ENCODE assay signal across 10 cellular contexts in the genomic region with DNA sequence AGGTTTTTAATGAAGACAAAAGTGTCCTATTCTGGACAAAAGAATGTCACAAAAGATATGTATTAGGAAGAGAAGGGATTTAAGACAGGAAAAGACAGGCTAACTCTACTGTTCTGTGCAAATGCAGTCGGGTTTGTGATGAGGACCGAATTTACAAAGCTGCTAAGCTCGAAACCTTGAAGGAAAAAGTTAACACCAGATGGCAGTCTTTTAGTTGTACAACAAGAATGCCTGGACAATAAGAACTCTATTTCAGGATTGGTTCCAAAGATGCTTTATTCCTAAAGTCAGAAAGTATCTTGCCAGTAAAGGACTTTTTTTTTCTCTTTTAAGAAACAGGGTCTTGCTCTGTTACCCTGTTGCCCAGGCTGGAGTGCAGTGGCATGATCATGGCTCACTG. TPM values are rescaled to one million over a fixed set of nuclear protein-coding genes. Genes with fewer than 3 reads are reported as not detected.
DNase-seq lines count a peak whose midpoint lies in the region; ATAC-seq and TF ChIP-seq lines count a peak whose summit lies in the region.
"Had no signal": no experiment of that assay in that cellular context is flagged by ENCODE, and none has a peak within 500 bp of the region (broad histone marks: within the 10 kb centered on the region; RNA-seq: fewer than 3 reads in every experiment).

No MANE protein-coding gene starts in this region.

- DNase-seq in EL (peak; percentile 5), LNCaP clone FGC (ENCODE audit: low read depth) (peak; percentile 13), myocyte (ENCODE audit: low read depth) (peak; percentile 28), upper lobe of right lung (no peak), NCI-H226 (no peak)
- DNase-seq: T-helper 9 cell had no signal

- H3K4me3 Mint-ChIP-seq in brain: no peak overlapping the region

- no peaks in the 10 kb centered on the region for H3K9me3 ChIP-seq in upper lobe of right lung

- peak; percentile 47 for TF ChIP-seq CTCF in LNCaP clone FGC (IDR thresholded peaks at IDR 0.05; ENCODE audit: control insufficient read depth, extremely low read depth, insufficient read depth)
- peak; percentile 21 to 45 for TF ChIP-seq CTCF in brain (conservative IDR thresholded peaks at IDR 0.05)
- TF ChIP-seq CTCF in upper lobe of right lung (IDR thresholded peaks at IDR 0.05): no peak

- no peaks in the 10 kb centered on the region for H3K27me3 Mint-ChIP-seq in brain

- H3K4me1 Mint-ChIP-seq in brain: peaks cover 4% of the 10 kb centered on the region

- no peak overlapping the region for H3K27ac Mint-ChIP-seq in brain
- H3K27ac Mint-ChIP-seq: activated naive CD4-positive, alpha-beta T cell treated with anti-CD3 and anti-CD28 coated beads, Interleukin-2, amount 50 U/mL, for 72 hours had no signal

- peaks cover 0 to 2% (median 0%) of the 10 kb centered on the region in 5 experiments for H3K9me3 Mint-ChIP-seq in brain

- ATAC-seq in HG02678 (IDR thresholded peaks at IDR 0.05; ENCODE audit: unreplicated experiment): no peak
- no peak for ATAC-seq in upper lobe of right lung
- ATAC-seq in HG03457 (IDR thresholded peaks at IDR 0.05; ENCODE audit: unreplicated experiment): no peak
- ATAC-seq: activated naive CD4-positive, alpha-beta T cell treated with anti-CD3 and anti-CD28 coated beads, Interleukin-2, amount 50 U/mL, for 72 hours had no signal

- no peak overlapping the region for H3K4me3 ChIP-seq in LNCaP clone FGC (ENCODE audit: low read depth, low read length)
- H3K4me3 ChIP-seq in upper lobe of right lung: no peak overlapping the region

- no peaks in the 10 kb centered on the region for H3K4me1 ChIP-seq in upper lobe of right lung

- no peaks in the 10 kb centered on the region for H3K36me3 ChIP-seq in upper lobe of right lung

- intact Hi-C loops in upper lobe of right lung (cut with DNase I): no loop called here

- no peak overlapping the region for H3K27ac ChIP-seq in upper lobe of right lung

- no peaks in the 10 kb centered on the region for H3K27me3 ChIP-seq in upper lobe of right lung

- H3K36me3 Mint-ChIP-seq in brain: no peaks in the 10 kb centered on the region
- H3K36me3 Mint-ChIP-seq: activated naive CD4-positive, alpha-beta T cell treated with anti-CD3 and anti-CD28 coated beads, Interleukin-2, amount 50 U/mL, for 72 hours had no signal

RNA-seq across cellular contexts. Expression of gene HS6ST3, which starts 51.1 kb away (rescaled TPM):
- 1.7 TPM for polyA plus RNA-seq in brain (ENCODE audit: insufficient read depth, low read depth, low replicate concordance)
- 0.05 TPM in 1 of 2 replicates, not detected in the other for total RNA-seq in myocyte
- polyA plus RNA-seq in myocyte (2012): not detected
- not detected for total RNA-seq in upper lobe of right lung
- total RNA-seq: activated naive CD4-positive, alpha-beta T cell treated with anti-CD3 and anti-CD28 coated beads, Interleukin-2, amount 50 U/mL, for 72 hours had no signal

Comparison
In these comparisons a context has a peak if more than half of its experiments do, and no peak if none do; other contexts are left out.
1. DNase-seq: peak in EL (single experiment), LNCaP clone FGC (single experiment) and myocyte (single experiment); none in upper lobe of right lung (single experiment) and NCI-H226 (single experiment).